In genomic region chr13:41652735-41653361, GRCh38 we compare ENCODE assay signal across 9 cellular contexts.
DNase-seq lines count a peak whose midpoint lies in the region; ATAC-seq and TF ChIP-seq lines count a peak whose summit lies in the region.
"Had no signal": no experiment of that assay in that cellular context is flagged by ENCODE, and none has a peak within 500 bp of the region (broad histone marks: within the 10 kb centered on the region; RNA-seq: fewer than 3 reads in every experiment).

No MANE protein-coding gene starts in this region.

- no peaks in the 10 kb centered on the region for H3K27me3 ChIP-seq in left ventricle myocardium inferior (ENCODE audit: low read depth)

- POLR2A ChIA-PET in WTC11 (lab: Charles Lee) = no interaction called here

- H3K9me3 Mint-ChIP-seq in activated naive CD8-positive, alpha-beta T cell treated with anti-CD3 and anti-CD28 coated beads, Interleukin-2, amount 50 U/mL, for 24 hours = no peaks in the 10 kb centered on the region
- peaks cover 11% of the 10 kb centered on the region for H3K9me3 Mint-ChIP-seq in WTC11
- H3K9me3 Mint-ChIP-seq: stimulated activated naive CD8-positive, alpha-beta T cell treated with anti-CD3 and anti-CD28 coated beads, Interleukin-15, Interleukin-2, amounts not matched to agents 100 ng/mL and 50 ng/mL, for 24 hours had no signal

- TF ChIP-seq POLR2A in NB4 (IDR thresholded peaks at IDR 0.05; ENCODE audit: extremely low read depth, insufficient read length) = no peak

- H3K27ac Mint-ChIP-seq in activated naive CD8-positive, alpha-beta T cell treated with anti-CD3 and anti-CD28 coated beads, Interleukin-2, amount 50 U/mL, for 24 hours = no peak overlapping the region
- H3K27ac Mint-ChIP-seq in WTC11 = no peak overlapping the region
- H3K27ac Mint-ChIP-seq: stimulated activated naive CD8-positive, alpha-beta T cell treated with anti-CD3 and anti-CD28 coated beads, Interleukin-15, Interleukin-2, amounts not matched to agents 100 ng/mL and 50 ng/mL, for 24 hours had no signal

- no peaks in the 10 kb centered on the region for H3K27me3 Mint-ChIP-seq in activated naive CD8-positive, alpha-beta T cell treated with anti-CD3 and anti-CD28 coated beads, Interleukin-2, amount 50 U/mL, for 24 hours
- H3K27me3 Mint-ChIP-seq in WTC11 (ENCODE audit: low read depth) = no peaks in the 10 kb centered on the region
- H3K27me3 Mint-ChIP-seq: stimulated activated naive CD8-positive, alpha-beta T cell treated with anti-CD3 and anti-CD28 coated beads, Interleukin-15, Interleukin-2, amounts not matched to agents 100 ng/mL and 50 ng/mL, for 24 hours had no signal

- peaks cover 23% of the 10 kb centered on the region for H3K4me1 Mint-ChIP-seq in activated naive CD8-positive, alpha-beta T cell treated with anti-CD3 and anti-CD28 coated beads, Interleukin-2, amount 50 U/mL, for 24 hours
- H3K4me1 Mint-ChIP-seq in WTC11 = peaks cover 12% of the 10 kb centered on the region

- H3K36me3 Mint-ChIP-seq in activated naive CD8-positive, alpha-beta T cell treated with anti-CD3 and anti-CD28 coated beads, Interleukin-2, amount 50 U/mL, for 24 hours (ENCODE audit: low read depth) = peaks cover 4% of the 10 kb centered on the region
- H3K36me3 Mint-ChIP-seq in WTC11 = peaks cover 10% of the 10 kb centered on the region; the same call in 1 of the 2 replicates

- H3K27ac ChIP-seq in left ventricle myocardium inferior (replicated peaks) = peak overlapping the region; percentile 58

- H3K36me3 ChIP-seq in left ventricle myocardium inferior = no peaks in the 10 kb centered on the region

- intact Hi-C loops in Right ventricle myocardium superior (cut with DNase I) = loop anchor here (5.0 kb wide), 2 partner anchors 241 to 301 kb away; no protein-coding TSS in a partner anchor
- intact Hi-C loops in Right ventricle myocardium inferior (cut with DNase I) = loop anchor here (5.0 to 10.0 kb wide), 6 partner anchors 46 to 301 kb away; partner anchors contain the start of gene RGCC
- intact Hi-C loops in left ventricle myocardium inferior (cut with micrococcal nuclease) = loop anchor here (5.0 to 10.0 kb wide), 3 partner anchors 188 to 301 kb away; no protein-coding TSS in a partner anchor

- CTCF ChIA-PET in WTC11 (lab: Charles Lee) = interaction anchor here (0.6 to 1.7 kb wide), 18 partner anchors 8 to 458 kb away, joined by 3 to 19 read pairs (median 3); no protein-coding TSS in a partner anchor

- peaks cover 36% of the 10 kb centered on the region for H3K4me1 ChIP-seq in left ventricle myocardium inferior

- DNase-seq in Right ventricle myocardium superior (no peak), Right ventricle myocardium inferior (ENCODE audit: missing footprints) (no peak), NB4 (ENCODE audit: low read depth) (peak; percentile 65), left ventricle myocardium inferior (no peak), amniotic stem cell (lab: John Stamatoyannopoulos, UW) (no peak), WTC11 (ENCODE audit: low spot score) (no peak)
- peak; percentile 26 for DNase-seq in activated naive CD8-positive, alpha-beta T cell treated with anti-CD3 and anti-CD28 coated beads, Interleukin-2, amount 50 U/mL, for 24 hours
- peak; percentile 42 for DNase-seq in stimulated activated CD4-positive, alpha-beta T cell treated with anti-CD3 and anti-CD28 coated beads, Interleukin-15, amount 100 ng/mL, for 24 hours

- peak; percentile 33 for ATAC-seq in Right ventricle myocardium superior (ENCODE audit: poor library complexity)
- ATAC-seq in Right ventricle myocardium inferior = no peak
- ATAC-seq in activated naive CD8-positive, alpha-beta T cell treated with anti-CD3 and anti-CD28 coated beads, Interleukin-2, amount 50 U/mL, for 24 hours = no peak
- no peak for ATAC-seq in WTC11

- H3K9me3 ChIP-seq in left ventricle myocardium inferior (replicated peaks) = no peaks in the 10 kb centered on the region

- no peak overlapping the region for H3K4me3 ChIP-seq in NB4 (ENCODE audit: low read depth, low read length)
- H3K4me3 ChIP-seq in left ventricle myocardium inferior = no peak overlapping the region

- H3K4me3 Mint-ChIP-seq in activated naive CD8-positive, alpha-beta T cell treated with anti-CD3 and anti-CD28 coated beads, Interleukin-2, amount 50 U/mL, for 24 hours = no peak overlapping the region
- H3K4me3 Mint-ChIP-seq in WTC11 = no peak overlapping the region
- H3K4me3 Mint-ChIP-seq: stimulated activated naive CD8-positive, alpha-beta T cell treated with anti-CD3 and anti-CD28 coated beads, Interleukin-15, Interleukin-2, amounts not matched to agents 100 ng/mL and 50 ng/mL, for 24 hours had no signal

- peak; percentile 21 for TF ChIP-seq CTCF in NB4 (IDR thresholded peaks at IDR 0.05; ENCODE audit: low read depth, low read length)
- peak; percentile 78 for TF ChIP-seq CTCF in left ventricle myocardium inferior (IDR thresholded peaks at IDR 0.05; ENCODE audit: borderline replicate concordance)
- TF ChIP-seq CTCF in WTC11 (IDR thresholded peaks at IDR 0.05) = no peak

TF ChIP-seq in WTC11, 78 proteins besides CTCF, POLR2A, EP300 and RAD21 (continues in another document):
- TF ChIP-seq E2F1 (CRISPR knock-in tag; IDR thresholded peaks at IDR 0.05) (no peak), PRRX2 (CRISPR knock-in tag; IDR thresholded peaks at IDR 0.05) (no peak), GABPB1 (CRISPR knock-in tag; IDR thresholded peaks at IDR 0.05) (no peak), E2F4 (CRISPR knock-in tag; IDR thresholded peaks at IDR 0.05; ENCODE audit: borderline replicate concordance, low read depth) (no peak), ZNF423 (CRISPR knock-in tag; IDR thresholded peaks at IDR 0.05) (no peak), ZSCAN18 (CRISPR knock-in tag; IDR thresholded peaks at IDR 0.05) (no peak), SOX15 (CRISPR knock-in tag; IDR thresholded peaks at IDR 0.05) (no peak), FOXK1 (CRISPR knock-in tag; IDR thresholded peaks at IDR 0.05) (no peak), HMGXB4 (CRISPR knock-in tag; IDR thresholded peaks at IDR 0.05) (no peak), NFYB (CRISPR knock-in tag; conservative IDR thresholded peaks at IDR 0.05; ENCODE audit: low read depth) (no peak), USF2 (CRISPR knock-in tag; IDR thresholded peaks at IDR 0.05) (no peak), ZNF121 (CRISPR knock-in tag; IDR thresholded peaks at IDR 0.05) (no peak)

Comparison
In these comparisons a context has a peak if more than half of its experiments do, and no peak if none do; other contexts are left out.
1. DNase-seq: peak in NB4 (single experiment), activated naive CD8-positive, alpha-beta T cell treated with anti-CD3 and anti-CD28 coated beads, Interleukin-2, amount 50 U/mL, for 24 hours (single experiment) and stimulated activated CD4-positive, alpha-beta T cell treated with anti-CD3 and anti-CD28 coated beads, Interleukin-15, amount 100 ng/mL, for 24 hours (single experiment); none in Right ventricle myocardium superior (single experiment), Right ventricle myocardium inferior (single experiment), left ventricle myocardium inferior (single experiment), amniotic stem cell (single experiment) and WTC11 (single experiment).